Comparison of ENCODE assay signal across 8 cellular contexts in genomic region chr11:102293873-102294601, GRCh38. TPM values are rescaled to one million over a fixed set of nuclear protein-coding genes. Genes with fewer than 3 reads are reported as not detected.
DNase-seq lines count a peak whose midpoint lies in the region; ATAC-seq and TF ChIP-seq lines count a peak whose summit lies in the region.

No MANE protein-coding gene starts in this region.

- CTCF ChIA-PET in CD8-positive, alpha-beta T cell (lab: Charles Lee) = interaction anchor here (0.6 to 19.1 kb wide), 35 partner anchors 9 to 372 kb away, joined by 3 to 384 read pairs (median 5); partner anchors contain the start of genes BIRC3 and TMEM123

- H3K4me1 Mint-ChIP-seq in CD8-positive, alpha-beta T cell (ENCODE audit: low read depth) = peaks cover 16% of the 10 kb centered on the region

- intact Hi-C loops in CD8-positive, alpha-beta T cell (cut with DNase I, micrococcal nuclease) = loop anchor here (1.0 kb wide), 2 partner anchors 23 to 53 kb away; partner anchors contain the start of genes BIRC3 (in 2 of the 2) and BIRC2 (in 1 of the 2)
- intact Hi-C loops in upper lobe of right lung (cut with DNase I) = no loop called here

- H3K4me1 ChIP-seq in CD8-positive, alpha-beta T cell (ENCODE audit: insufficient read depth, low read length) = peaks cover 8% of the 10 kb centered on the region
- peaks cover 7% of the 10 kb centered on the region for H3K4me1 ChIP-seq in upper lobe of right lung

- POLR2A ChIA-PET in CD8-positive, alpha-beta T cell (lab: Charles Lee) = interaction anchor here (0.6 to 2.4 kb wide), 14 partner anchors 12 to 155 kb away, joined by 3 to 8 read pairs (median 5); no protein-coding TSS in a partner anchor

- H3K27me3 Mint-ChIP-seq in CD8-positive, alpha-beta T cell (ENCODE audit: low read depth) = no peaks in the 10 kb centered on the region

- peak overlapping the region; percentile 88 for H3K27ac Mint-ChIP-seq in CD8-positive, alpha-beta T cell

- no peaks in the 10 kb centered on the region for H3K36me3 ChIP-seq in CD8-positive, alpha-beta T cell (ENCODE audit: insufficient read depth, low read length)
- H3K36me3 ChIP-seq in kidney epithelial cell (ENCODE audit: control insufficient read depth, insufficient read depth, low read length) = no peaks in the 10 kb centered on the region
- H3K36me3 ChIP-seq in upper lobe of right lung = no peaks in the 10 kb centered on the region

- H3K9me3 ChIP-seq in CD8-positive, alpha-beta T cell (ENCODE audit: low read length) = no peaks in the 10 kb centered on the region
- no peaks in the 10 kb centered on the region for H3K9me3 ChIP-seq in upper lobe of right lung

- DNase-seq in CD8-positive, alpha-beta T cell = peak in 1 of 7 experiments; percentile 40
- peak; percentile 57 for DNase-seq in NCI-H526 treated with DMSO at 0.1 percent for 48 hours (lab: John Stamatoyannopoulos, UW)
- peak; percentile 63 for DNase-seq in astrocyte of the hippocampus (ENCODE audit: low read depth, low spot score)
- no peak for DNase-seq in kidney epithelial cell (ENCODE audit: low read depth)
- DNase-seq in upper lobe of right lung = no peak
- no peak for DNase-seq in NCI-H1105 (lab: John Stamatoyannopoulos, UW)

- TF ChIP-seq CTCF in CD8-positive, alpha-beta T cell (IDR thresholded peaks at IDR 0.05) = peak; percentile 82
- TF ChIP-seq CTCF in kidney epithelial cell (IDR thresholded peaks at IDR 0.05; ENCODE audit: insufficient read depth, low read length, poor library complexity, severe bottlenecking) (peak; percentile 76), upper lobe of right lung (IDR thresholded peaks at IDR 0.05) (peak; percentile 76)

- no peaks in the 10 kb centered on the region for H3K9me3 Mint-ChIP-seq in CD8-positive, alpha-beta T cell

- peak; percentile 94 for ATAC-seq in CD8-positive, alpha-beta T cell
- ATAC-seq in GM18520 (IDR thresholded peaks at IDR 0.05; ENCODE audit: unreplicated experiment) (peak; percentile 93), HG02938 (IDR thresholded peaks at IDR 0.05; ENCODE audit: unreplicated experiment) (peak; percentile 95), upper lobe of right lung (peak; percentile 93)

- no peak overlapping the region for H3K4me3 ChIP-seq in CD8-positive, alpha-beta T cell (ENCODE audit: low read depth, low read length)
- no peak overlapping the region for H3K4me3 ChIP-seq in kidney epithelial cell (ENCODE audit: low read depth, low read length)
- H3K4me3 ChIP-seq in upper lobe of right lung = no peak overlapping the region

- no peaks in the 10 kb centered on the region for H3K36me3 Mint-ChIP-seq in CD8-positive, alpha-beta T cell

- no peaks in the 10 kb centered on the region for H3K27me3 ChIP-seq in CD8-positive, alpha-beta T cell (ENCODE audit: insufficient read depth, low read length)
- H3K27me3 ChIP-seq in kidney epithelial cell (ENCODE audit: control insufficient read depth, insufficient read depth, low read length) (no peaks in the 10 kb centered on the region), upper lobe of right lung (no peaks in the 10 kb centered on the region)

- peak overlapping the region; percentile 84 for H3K4me3 Mint-ChIP-seq in CD8-positive, alpha-beta T cell

- no peak overlapping the region for H3K27ac ChIP-seq in CD8-positive, alpha-beta T cell (ENCODE audit: low read depth, low read length)
- H3K27ac ChIP-seq in upper lobe of right lung = no peak overlapping the region

RNA-seq across cellular contexts. Expression of gene BIRC3, which starts 23.2 kb away (rescaled TPM):
- 10 to 100 TPM; 88.0 to 90.4 TPM for total RNA-seq in CD8-positive, alpha-beta T cell
- total RNA-seq in kidney epithelial cell (7.2 and 10.0 TPM in 2 replicates), upper lobe of right lung (23.0 TPM)

RNA-seq across cellular contexts. Expression of gene BIRC2, which starts 53.0 kb away (rescaled TPM):
- total RNA-seq in CD8-positive, alpha-beta T cell = 100 to 1,000 TPM; 161 to 178 TPM
- total RNA-seq in kidney epithelial cell (63.9 and 68.1 TPM in 2 replicates), upper lobe of right lung (44.1 TPM)

Comparison
In these comparisons a context has a peak if more than half of its experiments do, and no peak if none do; other contexts are left out.
1. DNase-seq: peak in NCI-H526 treated with DMSO at 0.1 percent for 48 hours (single experiment) and astrocyte of the hippocampus (single experiment); none in kidney epithelial cell (single experiment), upper lobe of right lung (single experiment) and NCI-H1105 (single experiment).
2. Peak in every context shown above with its lines, with median percentiles within 50 percentile points of each other: ATAC-seq and CTCF ChIP-seq.